ENCODE assay signal across 1 cellular context in genomic region chr5:6359941-6360683, GRCh38.
A peak's percentile ranks its signal among the peaks of the same experiment; 100 is the strongest.
TF ChIP-seq lines count a peak whose summit lies in the region.

No MANE protein-coding gene starts in this region.

TF ChIP-seq in GM12878, 131 proteins besides CTCF, POLR2A, EP300 and RAD21 (continued from another document):
- no peak for TF ChIP-seq MAX (IDR thresholded peaks at IDR 0.05; ENCODE audit: low read depth, low read length)
- no peak for TF ChIP-seq TCF3 (IDR thresholded peaks at IDR 0.05; ENCODE audit: borderline replicate concordance, insufficient read depth, low read depth, low read length)
- TF ChIP-seq RCOR1 (conservative IDR thresholded peaks at IDR 0.05; ENCODE audit: low read depth, low read length): no peak
- TF ChIP-seq, protein P1, sequence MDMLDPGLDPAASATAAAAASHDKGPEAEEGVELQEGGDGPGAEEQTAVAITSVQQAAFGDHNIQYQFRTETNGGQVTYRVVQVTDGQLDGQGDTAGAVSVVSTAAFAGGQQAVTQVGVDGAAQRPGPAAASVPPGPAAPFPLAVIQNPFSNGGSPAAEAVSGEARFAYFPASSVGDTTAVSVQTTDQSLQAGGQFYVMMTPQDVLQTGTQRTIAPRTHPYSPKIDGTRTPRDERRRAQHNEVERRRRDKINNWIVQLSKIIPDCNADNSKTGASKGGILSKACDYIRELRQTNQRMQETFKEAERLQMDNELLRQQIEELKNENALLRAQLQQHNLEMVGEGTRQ (IDR thresholded peaks at IDR 0.05; ENCODE audit: borderline replicate concordance, low read depth, low read length): no peak
- peak; percentile 6; the same call in 1 of the 2 replicates for TF ChIP-seq SPI1 (IDR thresholded peaks at IDR 0.05; ENCODE audit: borderline replicate concordance, insufficient read depth, low read depth, low read length)
- no peak for TF ChIP-seq CHD1 (IDR thresholded peaks at IDR 0.05; ENCODE audit: low read depth, low read length)
- no peak for TF ChIP-seq KAT2A (conservative IDR thresholded peaks at IDR 0.05; ENCODE audit: control insufficient read depth, low read depth, low read length)
- TF ChIP-seq RELA (IDR thresholded peaks at IDR 0.05; ENCODE audit: borderline replicate concordance, partially characterized antibody): no peak
- TF ChIP-seq LARP7 (IDR thresholded peaks at IDR 0.05): no peak
